In the genomic region with DNA sequence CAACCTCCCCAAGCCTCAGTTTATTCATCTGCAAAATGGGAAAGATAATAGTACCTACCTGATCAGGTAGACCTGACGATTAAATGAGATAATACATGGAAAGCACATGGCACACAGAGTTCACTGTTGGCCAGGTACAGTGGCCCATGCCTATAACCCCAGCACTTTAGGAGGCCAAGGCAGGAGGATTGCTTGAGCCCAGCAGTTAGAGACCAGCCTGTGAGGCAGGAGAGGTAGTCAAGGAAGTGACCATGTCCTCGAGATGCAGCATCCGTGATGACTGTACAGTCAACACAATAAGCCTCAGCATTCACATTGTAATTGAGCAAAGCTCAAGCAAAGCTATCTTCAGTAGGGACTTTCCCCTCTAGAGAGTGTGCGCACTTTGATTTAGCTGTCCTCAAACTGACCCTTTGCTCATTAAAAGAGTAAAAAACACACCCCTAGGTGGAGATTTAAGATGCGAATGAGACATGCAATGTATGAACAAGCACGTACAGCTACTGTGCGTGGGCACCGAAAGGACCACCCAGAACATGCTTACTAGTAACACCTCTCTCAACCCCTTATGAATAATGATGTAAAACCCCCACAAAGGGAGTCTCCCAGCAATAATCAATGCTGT, we compare ENCODE assay signal across 13 cellular contexts. TPM values are rescaled to one million over a fixed set of nuclear protein-coding genes. Genes with fewer than 3 reads are reported as not detected.
DNase-seq lines count a peak whose midpoint lies in the region; ATAC-seq, FAIRE-seq and TF ChIP-seq lines count a peak whose summit lies in the region.
"Had no signal": no experiment of that assay in that cellular context is flagged by ENCODE, and none has a peak within 500 bp of the region (broad histone marks: within the 10 kb centered on the region; RNA-seq: fewer than 3 reads in every experiment).

No MANE protein-coding gene starts in this region.

- peaks cover 11% of the 10 kb centered on the region for H3K4me1 Mint-ChIP-seq in astrocyte (ENCODE audit: low read depth, unreplicated experiment)
- H3K4me1 Mint-ChIP-seq in natural killer cell treated with Interleukin-12 subunit alpha and Interleukin-12 subunit beta and Interleukin-15 and Interleukin-18, amount 100 ng/mL, for 72 hours (ENCODE audit: low read depth in 2 of 2): peaks cover 38 to 53% of the 10 kb centered on the region in 2 donors
- peaks cover 74% of the 10 kb centered on the region for H3K4me1 Mint-ChIP-seq in activated naive CD8-positive, alpha-beta T cell treated with anti-CD3 and anti-CD28 coated beads for 36 hours

- H3K9ac ChIP-seq in astrocyte (ENCODE audit: low read length): no peak overlapping the region

- peaks cover 5% of the 10 kb centered on the region for H3K36me3 Mint-ChIP-seq in astrocyte (ENCODE audit: low read depth, unreplicated experiment)
- peaks cover 21% of the 10 kb centered on the region for H3K36me3 Mint-ChIP-seq in natural killer cell treated with Interleukin-12 subunit alpha and Interleukin-12 subunit beta and Interleukin-15 and Interleukin-18, amount 100 ng/mL, for 72 hours
- H3K36me3 Mint-ChIP-seq in activated naive CD8-positive, alpha-beta T cell treated with anti-CD3 and anti-CD28 coated beads for 36 hours: peaks cover 27% of the 10 kb centered on the region

- no peak overlapping the region for H3K4me3 Mint-ChIP-seq in astrocyte (ENCODE audit: unreplicated experiment)
- peak overlapping the region; percentile 63 for H3K4me3 Mint-ChIP-seq in natural killer cell treated with Interleukin-12 subunit alpha and Interleukin-12 subunit beta and Interleukin-15 and Interleukin-18, amount 100 ng/mL, for 72 hours
- no peak overlapping the region for H3K4me3 Mint-ChIP-seq in activated naive CD8-positive, alpha-beta T cell treated with anti-CD3 and anti-CD28 coated beads for 36 hours

- no peaks in the 10 kb centered on the region for H3K9me3 ChIP-seq in astrocyte (ENCODE audit: insufficient read depth, low read depth, low read length)
- H3K9me3 ChIP-seq: ascending aorta had no signal

- FAIRE-seq in GM12891 (lab: Jason Lieb, UNC) (peak; percentile 94), astrocyte (lab: Jason Lieb, UNC) (no peak)

- H3K27me3 Mint-ChIP-seq in astrocyte (ENCODE audit: low read depth, unreplicated experiment): no peaks in the 10 kb centered on the region
- peaks cover 8% of the 10 kb centered on the region in 2 donors for H3K27me3 Mint-ChIP-seq in natural killer cell treated with Interleukin-12 subunit alpha and Interleukin-12 subunit beta and Interleukin-15 and Interleukin-18, amount 100 ng/mL, for 72 hours
- H3K27me3 Mint-ChIP-seq in activated naive CD8-positive, alpha-beta T cell treated with anti-CD3 and anti-CD28 coated beads for 36 hours: no peaks in the 10 kb centered on the region

- H3K4me3 ChIP-seq in astrocyte (ENCODE audit: insufficient read depth, low read depth, low read length): no peak overlapping the region
- H3K4me3 ChIP-seq: ascending aorta had no signal

- no peak overlapping the region for H3K27ac Mint-ChIP-seq in astrocyte (ENCODE audit: unreplicated experiment)
- peak overlapping the region; percentile 68 for H3K27ac Mint-ChIP-seq in natural killer cell treated with Interleukin-12 subunit alpha and Interleukin-12 subunit beta and Interleukin-15 and Interleukin-18, amount 100 ng/mL, for 72 hours
- H3K27ac Mint-ChIP-seq in activated naive CD8-positive, alpha-beta T cell treated with anti-CD3 and anti-CD28 coated beads for 36 hours: no peak overlapping the region

- H4K20me1 ChIP-seq in astrocyte (ENCODE audit: insufficient read depth, low read length): no peaks in the 10 kb centered on the region

- DNase-seq in GM12891 (ENCODE audit: insufficient read length, low spot score) (no peak), astrocyte (ENCODE audit: low read depth) (peak; percentile 33), NCI-H2029 (lab: John Stamatoyannopoulos, UW) (no peak), mucosa of gallbladder (ENCODE audit: low spot score) (no peak)
- DNase-seq in natural killer cell treated with Interleukin-12 subunit alpha and Interleukin-12 subunit beta and Interleukin-15 and Interleukin-18, amount 100 ng/mL, for 72 hours (ENCODE audit: low spot score): no peak
- no peak for DNase-seq in activated naive CD8-positive, alpha-beta T cell treated with anti-CD3 and anti-CD28 coated beads for 36 hours
- DNase-seq: COR-L47; head of caudate nucleus; NCI-H2081 treated with DMSO at 0.1 percent for 48 hours; stimulated activated naive CD8-positive, alpha-beta T cell treated with anti-CD3 and anti-CD28 coated beads, Interleukin-15, Interleukin-2, amounts not matched to agents 100 U/mL and 50 U/mL, for 24 hours had no signal

- peaks cover 5% of the 10 kb centered on the region for H3K4me1 ChIP-seq in astrocyte (ENCODE audit: insufficient read depth, low read length)
- H3K4me1 ChIP-seq: ascending aorta had no signal

- TF ChIP-seq POLR2A in GM12891 (IDR thresholded peaks at IDR 0.05; ENCODE audit: low read depth, low read length): 0 out of 2 replicates have a peak, but pooled peaks have one; percentile 31

- no peak overlapping the region for H3K27ac ChIP-seq in astrocyte (ENCODE audit: low read depth, low read length)
- H3K27ac ChIP-seq: ascending aorta had no signal

- no peaks in the 10 kb centered on the region for H3K27me3 ChIP-seq in astrocyte (ENCODE audit: insufficient read depth, low read length)
- H3K27me3 ChIP-seq: ascending aorta had no signal

- no peak overlapping the region for H2AFZ ChIP-seq in astrocyte (ENCODE audit: low read depth, low read length)

- ATAC-seq in GM21447 (IDR thresholded peaks at IDR 0.05; ENCODE audit: unreplicated experiment): peak; percentile 18
- ATAC-seq in natural killer cell treated with Interleukin-12 subunit alpha and Interleukin-12 subunit beta and Interleukin-15 and Interleukin-18, amount 100 ng/mL, for 72 hours: peak; percentile 17 to 26
- ATAC-seq in GM19328 (IDR thresholded peaks at IDR 0.05; ENCODE audit: unreplicated experiment): no peak
- ATAC-seq: stimulated activated naive CD8-positive, alpha-beta T cell treated with anti-CD3 and anti-CD28 coated beads, Interleukin-15, Interleukin-2, amounts not matched to agents 100 U/mL and 50 U/mL, for 24 hours had no signal

- H3K9me3 Mint-ChIP-seq in astrocyte (ENCODE audit: unreplicated experiment): peaks cover 3% of the 10 kb centered on the region
- H3K9me3 Mint-ChIP-seq in natural killer cell treated with Interleukin-12 subunit alpha and Interleukin-12 subunit beta and Interleukin-15 and Interleukin-18, amount 100 ng/mL, for 72 hours: no peaks in the 10 kb centered on the region
- H3K9me3 Mint-ChIP-seq in activated naive CD8-positive, alpha-beta T cell treated with anti-CD3 and anti-CD28 coated beads for 36 hours: no peaks in the 10 kb centered on the region

- no peaks in the 10 kb centered on the region for H3K79me2 ChIP-seq in astrocyte (ENCODE audit: insufficient read depth, low read length)

- no peak for TF ChIP-seq CTCF in astrocyte (IDR thresholded peaks at IDR 0.05; ENCODE audit: insufficient read depth, low read depth, low read length)

- no peak overlapping the region for H3K4me2 ChIP-seq in astrocyte (ENCODE audit: low read length)

- H3K36me3 ChIP-seq in astrocyte (ENCODE audit: insufficient read depth, low read length): peaks cover 13% of the 10 kb centered on the region

TF ChIP-seq in GM12891, 5 proteins besides CTCF, POLR2A, EP300 and RAD21:
- no peak for TF ChIP-seq POLR2AphosphoS5 (IDR thresholded peaks at IDR 0.05; ENCODE audit: low read depth, low read length)
- TF ChIP-seq POU2F2 (IDR thresholded peaks at IDR 0.05; ENCODE audit: low read depth, low read length): peak; percentile 77; the same call in 1 of the 2 replicates
- TF ChIP-seq TAF1 (IDR thresholded peaks at IDR 0.05; ENCODE audit: low read depth, low read length): 0 out of 2 replicates have a peak, but pooled peaks have one; percentile 15
- TF ChIP-seq SPI1 (IDR thresholded peaks at IDR 0.05; ENCODE audit: low read depth, low read length): no peak

RNA-seq across cellular contexts. Expression of gene ISCU, which starts 9.9 kb away (rescaled TPM):
- 134 TPM for polyA plus RNA-seq in GM12891 (2012; ENCODE audit: low read depth, missing spikeins)
- total RNA-seq in astrocyte: 121 and 124 TPM in 2 replicates
- total RNA-seq in natural killer cell treated with Interleukin-12 subunit alpha and Interleukin-12 subunit beta and Interleukin-15 and Interleukin-18, amount 100 ng/mL, for 72 hours: 10 to 100 TPM; 66.1 to 85.3 TPM
- total RNA-seq in mucosa of gallbladder: 129 TPM
- 10 to 100 TPM; 69.5 TPM for total RNA-seq in activated naive CD8-positive, alpha-beta T cell treated with anti-CD3 and anti-CD28 coated beads for 36 hours

RNA-seq across cellular contexts. Expression of gene SART3, which starts 11.3 kb away (rescaled TPM):
- 31.7 TPM for polyA plus RNA-seq in GM12891 (2012; ENCODE audit: low read depth, missing spikeins)
- 39.9 and 48.4 TPM in 2 replicates for total RNA-seq in astrocyte
- 100 to 1,000 TPM; 105 to 127 TPM for total RNA-seq in natural killer cell treated with Interleukin-12 subunit alpha and Interleukin-12 subunit beta and Interleukin-15 and Interleukin-18, amount 100 ng/mL, for 72 hours
- total RNA-seq in mucosa of gallbladder: 42.3 TPM
- 10 to 100 TPM; 78.7 to 80.9 TPM for total RNA-seq in activated naive CD8-positive, alpha-beta T cell treated with anti-CD3 and anti-CD28 coated beads for 36 hours

RNA-seq across cellular contexts. Expression of gene TMEM119, which starts 25.6 kb away (rescaled TPM):
- 0.10 TPM for polyA plus RNA-seq in GM12891 (2012; ENCODE audit: low read depth, missing spikeins)
- total RNA-seq in astrocyte (0.91 and 1.8 TPM in 2 replicates), mucosa of gallbladder (10.6 TPM)
- not detected for total RNA-seq in natural killer cell treated with Interleukin-12 subunit alpha and Interleukin-12 subunit beta and Interleukin-15 and Interleukin-18, amount 100 ng/mL, for 72 hours
- total RNA-seq in activated naive CD8-positive, alpha-beta T cell treated with anti-CD3 and anti-CD28 coated beads for 36 hours: under 1 TPM in 1 of 2 experiments, not detected in 1; 0.12 TPM

RNA-seq across cellular contexts. Expression of gene FICD, which starts 57.2 kb away (rescaled TPM):
- polyA plus RNA-seq in GM12891 (2012; ENCODE audit: low read depth, missing spikeins): 2.8 TPM
- total RNA-seq in astrocyte: 3.5 and 4.7 TPM in 2 replicates
- total RNA-seq in natural killer cell treated with Interleukin-12 subunit alpha and Interleukin-12 subunit beta and Interleukin-15 and Interleukin-18, amount 100 ng/mL, for 72 hours: 10 to 100 TPM; 14.9 to 16.5 TPM
- total RNA-seq in mucosa of gallbladder: 7.6 TPM
- total RNA-seq in activated naive CD8-positive, alpha-beta T cell treated with anti-CD3 and anti-CD28 coated beads for 36 hours: 1 to 10 TPM; 4.2 to 4.3 TPM

Comparison
In these comparisons a context has a peak if more than half of its experiments do, and no peak if none do; other contexts are left out.
1. H3K27ac Mint-ChIP-seq: peak in natural killer cell treated with Interleukin-12 subunit alpha and Interleukin-12 subunit beta and Interleukin-15 and Interleukin-18, amount 100 ng/mL, for 72 hours (2 of 2); none in astrocyte (single experiment) and activated naive CD8-positive, alpha-beta T cell treated with anti-CD3 and anti-CD28 coated beads for 36 hours (single experiment).